Comparison of ENCODE assay signal across 17 cellular contexts in genomic region chr14:74949211-74949610, GRCh38. TPM values are rescaled to one million over a fixed set of nuclear protein-coding genes. Genes with fewer than 3 reads are reported as not detected.
DNase-seq lines count a peak whose midpoint lies in the region; ATAC-seq and TF ChIP-seq lines count a peak whose summit lies in the region.
"Had no signal": no experiment of that assay in that cellular context is flagged by ENCODE, and none has a peak within 500 bp of the region (broad histone marks: within the 10 kb centered on the region; RNA-seq: fewer than 3 reads in every experiment).

No MANE protein-coding gene starts in this region.

- H3K9me3 ChIP-seq in esophagus squamous epithelium = no peaks in the 10 kb centered on the region
- no peaks in the 10 kb centered on the region for H3K9me3 ChIP-seq in sigmoid colon
- no peaks in the 10 kb centered on the region for H3K9me3 ChIP-seq in mammary epithelial cell (replicated peaks; ENCODE audit: insufficient read depth, low read length)
- H3K9me3 ChIP-seq: A549, BE2C, HAP-1 had no signal

- H3K4me2 ChIP-seq in mammary epithelial cell (ENCODE audit: insufficient read depth, low read depth, low read length) = no peak overlapping the region
- H3K4me2 ChIP-seq: A549 had no signal

- no TSS peak for BruUV-seq in mammary epithelial cell (replicated peaks; lab: Mats Ljungman, UMichigan)

- H3K36me3 ChIP-seq in esophagus squamous epithelium (peaks cover 0 to 7% (median 0%) of the 10 kb centered on the region in 3 donors), sigmoid colon (no peaks in the 10 kb centered on the region), mammary epithelial cell (ENCODE audit: insufficient read depth, low read length) (no peaks in the 10 kb centered on the region)
- H3K36me3 ChIP-seq: BE2C, HAP-1 had no signal

- H3K9me3 Mint-ChIP-seq in nephron (no peaks in the 10 kb centered on the region), natural killer cell (no peaks in the 10 kb centered on the region)

- peaks cover 4% of the 10 kb centered on the region for H3K27me3 Mint-ChIP-seq in nephron (ENCODE audit: low read depth)
- H3K27me3 Mint-ChIP-seq in natural killer cell (ENCODE audit: low read depth in 2 of 2) = no peaks in the 10 kb centered on the region

- TF ChIP-seq POLR2A in esophagus squamous epithelium (IDR thresholded peaks at IDR 0.05) (no peak), sigmoid colon (IDR thresholded peaks at IDR 0.05) (no peak)

- H3K4me1 Mint-ChIP-seq in nephron = peaks cover 58% of the 10 kb centered on the region
- H3K4me1 Mint-ChIP-seq in natural killer cell = peaks cover 9% of the 10 kb centered on the region in 2 donors

- peak overlapping the region; percentile 20; the same call in 1 of the 2 replicates for H3K27ac ChIP-seq in RWPE1
- peak overlapping the region in 3 of 4 donors; percentile 66 to 76 (median 71) for H3K27ac ChIP-seq in esophagus squamous epithelium
- H3K27ac ChIP-seq in sigmoid colon = no peak overlapping the region
- no peak overlapping the region for H3K27ac ChIP-seq in mammary epithelial cell (ENCODE audit: insufficient read depth, low read depth, low read length)
- H3K27ac ChIP-seq: A549, C4-2B had no signal

- CTCF ChIA-PET in RWPE1 (lab: Yijun Ruan, JAX) (interaction anchor here (0.6 kb wide), 1 partner anchor 147 kb away, joined by 3 read pairs; no protein-coding TSS in a partner anchor), mammary epithelial cell (lab: Charles Lee; ENCODE audit: low non-redundant PET) (no interaction called here)

- no peak overlapping the region for H2AFZ ChIP-seq in mammary epithelial cell (ENCODE audit: low read depth, low read length)

- H3K4me3 ChIP-seq in esophagus squamous epithelium (no peak overlapping the region), sigmoid colon (no peak overlapping the region), mammary epithelial cell (replicated peaks in 1 of 3; ENCODE audit: insufficient read depth in 1 of 3, low read depth in 2 of 3, low read length in 3 of 3) (no peak overlapping the region)
- H3K4me3 ChIP-seq: A549, HAP-1, K562 had no signal

- dilution Hi-C loops in mammary epithelial cell (cut with HindIII; ENCODE audit: low sequenced_read_pairs) = no loop called here

- TF ChIP-seq EP300 in sigmoid colon (IDR thresholded peaks at IDR 0.05) = no peak

- DNase-seq in RWPE1 (ENCODE audit: low spot score) = no peak
- DNase-seq in esophagus squamous epithelium (lab: John Stamatoyannopoulos, UW) = no peak
- peak; percentile 62 for DNase-seq in sigmoid colon
- DNase-seq in mammary epithelial cell = no peak
- DNase-seq in natural killer cell = no peak
- DNase-seq: BE2C; CD4-positive, alpha-beta memory T cell; DMS79 treated with DMSO at 0.1 percent for 48 hours; EL had no signal

- H3K4me1 ChIP-seq in esophagus squamous epithelium = peaks cover 28 to 77% (median 35%) of the 10 kb centered on the region in 3 donors
- peaks cover 0 to 11% (median 10%) of the 10 kb centered on the region in 4 donors for H3K4me1 ChIP-seq in sigmoid colon
- H3K4me1 ChIP-seq in mammary epithelial cell (ENCODE audit: insufficient read depth, low read length) = peaks cover 46% of the 10 kb centered on the region
- H3K4me1 ChIP-seq: HAP-1 had no signal

- H3K27ac Mint-ChIP-seq in nephron = peak overlapping the region in 2 of 3 experiments; percentile 63 to 64
- H3K27ac Mint-ChIP-seq in natural killer cell = no peak overlapping the region

- H3K27me3 ChIP-seq in esophagus squamous epithelium = no peaks in the 10 kb centered on the region
- peaks cover 0 to 53% (median 6%) of the 10 kb centered on the region in 3 donors for H3K27me3 ChIP-seq in sigmoid colon
- no peaks in the 10 kb centered on the region for H3K27me3 ChIP-seq in mammary epithelial cell (ENCODE audit: insufficient read depth, low read length)
- H3K27me3 ChIP-seq: BE2C had no signal

- H3K79me2 ChIP-seq in mammary epithelial cell (ENCODE audit: insufficient read depth, low read length) = peaks cover 21% of the 10 kb centered on the region

- H4K20me1 ChIP-seq in mammary epithelial cell (ENCODE audit: insufficient read depth, low read length) = no peaks in the 10 kb centered on the region

- in situ Hi-C loops in mammary epithelial cell (cut with MboI; ENCODE audit: low sequenced_read_pairs in 2 of 2) = loop anchor here in 1 of 2 donors (5.0 to 10.0 kb wide), 2 partner anchors 53 to 126 kb away; partner anchors contain the start of gene EIF2B2

- H3K4me3 Mint-ChIP-seq in nephron (no peak overlapping the region), natural killer cell (no peak overlapping the region)
- H3K4me3 Mint-ChIP-seq: CD4-positive, alpha-beta memory T cell had no signal

- TF ChIP-seq CTCF in RWPE1 (conservative IDR thresholded peaks at IDR 0.05; ENCODE audit: low read depth) (no peak), esophagus squamous epithelium (IDR thresholded peaks at IDR 0.05) (no peak), nephron (IDR thresholded peaks at IDR 0.05; ENCODE audit: unreplicated experiment in 3 of 3) (no peak), sigmoid colon (IDR thresholded peaks at IDR 0.05) (no peak), mammary epithelial cell (conservative IDR thresholded peaks at IDR 0.05 in 1 of 2, IDR thresholded peaks at IDR 0.05 in 1 of 2; ENCODE audit: extremely low read depth in 1 of 2, insufficient read depth in 1 of 2, low read depth in 1 of 2, low read length in 2 of 2) (no peak), natural killer cell (IDR thresholded peaks at IDR 0.05) (no peak)

- POLR2A ChIA-PET in RWPE1 (lab: Yijun Ruan, JAX; ENCODE audit: low non-redundant PET) = no interaction called here

- intact Hi-C loops in esophagus squamous epithelium (cut with DNase I) (loop anchor here (5.0 kb wide), 1 partner anchor 133 kb away; no protein-coding TSS in a partner anchor), sigmoid colon (cut with DNase I) (loop anchor here (10.0 kb wide), 1 partner anchor 356 kb away; no protein-coding TSS in a partner anchor), mammary epithelial cell (cut with micrococcal nuclease) (loop anchor here (10.0 kb wide), 1 partner anchor 356 kb away; no protein-coding TSS in a partner anchor), natural killer cell (cut with micrococcal nuclease) (no loop called here)

- 87 to 91% methylated on average over 5 of the region's 15 CpGs for WGBS in esophagus squamous epithelium, 2 donors
- WGBS in sigmoid colon, 2 donors = 92 to 93% methylated on average over 15 of the region's 15 CpGs
- 100% methylated on average over 2 of the region's 15 CpGs for WGBS in mammary epithelial cell (ENCODE audit: low coverage, missing lambda C conversion rate)

- ATAC-seq in HG02678 (IDR thresholded peaks at IDR 0.05; ENCODE audit: unreplicated experiment) = no peak
- ATAC-seq in HG02571 (IDR thresholded peaks at IDR 0.05; ENCODE audit: unreplicated experiment) = no peak
- ATAC-seq in natural killer cell = no peak
- ATAC-seq: A549, K562 had no signal

- H3K36me3 Mint-ChIP-seq in nephron (ENCODE audit: low read depth) = peaks cover 10% of the 10 kb centered on the region
- H3K36me3 Mint-ChIP-seq in natural killer cell = no peaks in the 10 kb centered on the region
- H3K36me3 Mint-ChIP-seq: CD4-positive, alpha-beta memory T cell had no signal

- no peak overlapping the region for H3K9ac ChIP-seq in mammary epithelial cell (ENCODE audit: insufficient read depth, low read length)

RNA-seq across cellular contexts. Expression of gene PGF, which starts 6.2 kb away (rescaled TPM):
- total RNA-seq in esophagus squamous epithelium (10 to 100 TPM in 1 of 4 donors, 1 to 10 TPM in 3; 1.6 to 42.3 (median 6.2) TPM), sigmoid colon (10 to 100 TPM in 2 of 4 donors, 1 to 10 TPM in 2; 3.6 to 15.6 (median 9.7) TPM), mammary epithelial cell (10 to 100 TPM; 16.5 to 31.9 TPM), natural killer cell (under 1 TPM in 2 of 3 donors, not detected in 1; 0.33 to 0.34 TPM)
- polyA plus RNA-seq in sigmoid colon (1 to 10 TPM; 1.2 to 9.1 (median 1.6) TPM), mammary epithelial cell (24.0 TPM)
- 18.0 TPM for polyA minus RNA-seq in mammary epithelial cell
- total RNA-seq: CD4-positive, alpha-beta memory T cell had no signal

RNA-seq across cellular contexts. Expression of gene RPS6KL1, which starts 26.2 kb away (rescaled TPM):
- total RNA-seq in esophagus squamous epithelium (1 to 10 TPM in 3 of 4 donors, under 1 TPM in 1; 0.83 to 1.7 (median 1.3) TPM), sigmoid colon (10 to 100 TPM in 1 of 4 donors, 1 to 10 TPM in 3; 4.6 to 11.1 (median 6.7) TPM), mammary epithelial cell (1 to 10 TPM in 1 of 2 donors, under 1 TPM in 1; 0.17 to 1.6 TPM), natural killer cell (1 to 10 TPM; 1.9 to 7.9 (median 2.9) TPM)
- polyA plus RNA-seq in sigmoid colon (1 to 10 TPM; 1.8 to 4.0 (median 2.8) TPM), mammary epithelial cell (0.51 TPM)
- not detected for polyA minus RNA-seq in mammary epithelial cell
- total RNA-seq: HT1080 had no signal

RNA-seq across cellular contexts. Expression of gene EIF2B2, which starts 53.5 kb away (rescaled TPM):
- 10 to 100 TPM; 27.8 to 41.0 (median 39.0) TPM for total RNA-seq in esophagus squamous epithelium
- 10 to 100 TPM; 34.1 to 37.5 (median 35.3) TPM for total RNA-seq in sigmoid colon
- 10 to 100 TPM; 25.2 to 45.5 (median 40.0) TPM for polyA plus RNA-seq in sigmoid colon
- total RNA-seq in mammary epithelial cell = 10 to 100 TPM; 47.8 to 57.3 TPM
- 127 TPM for polyA plus RNA-seq in mammary epithelial cell
- 24.7 TPM for polyA minus RNA-seq in mammary epithelial cell
- total RNA-seq in natural killer cell = 10 to 100 TPM; 22.2 to 45.1 (median 31.2) TPM

Comparison
In these comparisons a context has a peak if more than half of its experiments do, and no peak if none do; other contexts are left out.
1. H3K27ac ChIP-seq: peak in RWPE1 (single experiment) and esophagus squamous epithelium (3 of 4); none in sigmoid colon (0 of 4) and mammary epithelial cell (single experiment).
2. H3K27ac Mint-ChIP-seq: peak in nephron (2 of 3); none in natural killer cell (0 of 2).